ENCODE assay signal across 8 cellular contexts in the genomic region with DNA sequence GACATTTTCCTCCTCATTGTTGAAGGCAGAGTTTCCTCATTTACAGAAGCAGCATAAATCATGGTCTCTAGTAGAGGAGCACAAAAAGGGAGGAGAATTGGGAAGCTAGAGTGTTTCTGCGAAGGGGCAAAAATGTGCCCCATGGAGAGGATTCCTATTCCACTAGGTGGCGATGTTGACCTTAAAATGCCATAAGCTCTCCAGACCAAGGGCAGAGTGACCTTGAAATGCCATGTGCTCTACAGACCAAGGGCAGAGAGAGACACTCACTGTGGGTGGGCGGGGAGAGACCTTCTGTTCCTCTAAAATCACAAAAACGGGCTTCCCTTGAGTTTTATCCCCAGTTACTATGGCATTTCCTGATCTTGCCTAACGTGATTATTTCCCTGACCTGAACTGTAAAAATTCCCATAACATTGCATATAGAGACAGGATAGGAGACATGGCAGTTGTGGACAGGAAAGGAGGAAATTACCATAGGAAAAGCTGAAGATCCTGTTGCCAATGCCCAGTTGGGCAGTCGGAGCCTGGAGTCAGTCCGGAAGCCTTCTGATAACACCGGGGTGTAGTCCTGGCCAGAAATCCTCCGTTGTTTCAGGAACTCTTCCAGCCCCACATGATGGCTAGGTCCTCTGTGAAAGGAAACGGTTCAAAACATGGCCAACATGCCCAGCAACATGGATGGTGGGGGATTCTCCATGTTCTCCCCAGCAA.
DNase-seq lines count a peak whose midpoint lies in the region; ATAC-seq, FAIRE-seq and TF ChIP-seq lines count a peak whose summit lies in the region.

No MANE protein-coding gene starts in this region.

- WGBS in small intestine, 3 donors, result 57 to 70% (median 68%) methylated on average over 10 of the region's 10 CpGs

- peak; percentile 70 for ATAC-seq in HG03097 (IDR thresholded peaks at IDR 0.05; ENCODE audit: low FRiP score, unreplicated experiment)

- H3K9me3 Mint-ChIP-seq in activated T-cell treated with anti-CD3 and anti-CD28 coated beads, Interleukin-2, amount 50 U/mL, for 24 hours, result no peaks in the 10 kb centered on the region

- BruUV-seq in OCI-LY7 (replicated peaks; lab: Mats Ljungman, UMichigan), result no TSS peak

- no peak overlapping the region for H3K4me2 ChIP-seq in OCI-LY7 (ENCODE audit: low read length)

- H3K4me1 ChIP-seq in OCI-LY7 (ENCODE audit: insufficient read depth, low read length, poor library complexity, severe bottlenecking) (no peaks in the 10 kb centered on the region), small intestine (ENCODE audit: control insufficient read depth in 2 of 2, insufficient read depth in 1 of 2, low read depth in 1 of 2, low read length in 1 of 2) (no peaks in the 10 kb centered on the region)

- no peaks in the 10 kb centered on the region for H3K4me1 Mint-ChIP-seq in activated T-cell treated with anti-CD3 and anti-CD28 coated beads, Interleukin-2, amount 50 U/mL, for 24 hours (ENCODE audit: low read depth)

- H3K36me3 ChIP-seq in OCI-LY7 (ENCODE audit: insufficient read depth, low read length) (no peaks in the 10 kb centered on the region), small intestine (ENCODE audit: control insufficient read depth in 2 of 2, insufficient read depth in 2 of 2, low read length in 2 of 2) (no peaks in the 10 kb centered on the region)

- no peaks in the 10 kb centered on the region for H3K27me3 ChIP-seq in small intestine (ENCODE audit: control insufficient read depth in 2 of 2, insufficient read depth in 2 of 2, low read length in 2 of 2)

- no peak overlapping the region for H3K27ac Mint-ChIP-seq in activated T-cell treated with anti-CD3 and anti-CD28 coated beads, Interleukin-2, amount 50 U/mL, for 24 hours

- TF ChIP-seq CTCF in AG04449 (IDR thresholded peaks at IDR 0.05; ENCODE audit: insufficient read depth, low read length, missing control alignments) (peak; percentile 6), GM12864 (IDR thresholded peaks at IDR 0.05; ENCODE audit: low read depth, low read length, missing control alignments) (peak; percentile 52), OCI-LY7 (conservative IDR thresholded peaks at IDR 0.05; ENCODE audit: low read length) (peak; percentile 73)

- intact Hi-C loops in OCI-LY7 (cut with micrococcal nuclease; ENCODE audit: unreplicated experiment), result loop anchor here (2.0 to 10.0 kb wide), 2 partner anchors 131 to 403 kb away; no protein-coding TSS in a partner anchor

- POLR2A ChIA-PET in AG04449 (lab: Yijun Ruan, JAX) (no interaction called here), OCI-LY7 (lab: Charles Lee) (no interaction called here)

- no peak overlapping the region for H3K4me3 ChIP-seq in AG04449 (ENCODE audit: low read depth, low read length)
- no peak overlapping the region for H3K4me3 ChIP-seq in GM12864 (ENCODE audit: low read depth, low read length)
- no peak overlapping the region for H3K4me3 ChIP-seq in OCI-LY7 (ENCODE audit: low read depth, low read length, poor library complexity, severe bottlenecking)
- H3K4me3 ChIP-seq in small intestine (ENCODE audit: low read depth in 1 of 2, low read length in 2 of 2), result no peak overlapping the region

- no peaks in the 10 kb centered on the region for H3K9me2 ChIP-seq in OCI-LY7 (ENCODE audit: insufficient read depth, low read length)

- H3K27ac ChIP-seq in OCI-LY7 (ENCODE audit: low read depth, low read length, poor library complexity, severe bottlenecking) (no peak overlapping the region), small intestine (ENCODE audit: low read depth in 1 of 2, low read length in 1 of 2) (no peak overlapping the region)

- H3K36me3 Mint-ChIP-seq in activated T-cell treated with anti-CD3 and anti-CD28 coated beads, Interleukin-2, amount 50 U/mL, for 24 hours (ENCODE audit: low read depth), result no peaks in the 10 kb centered on the region

- peaks cover 12% of the 10 kb centered on the region for H3K27me3 Mint-ChIP-seq in activated T-cell treated with anti-CD3 and anti-CD28 coated beads, Interleukin-2, amount 50 U/mL, for 24 hours

- H4K20me1 ChIP-seq in OCI-LY7 (ENCODE audit: insufficient read depth, low read length), result no peaks in the 10 kb centered on the region

- CTCF ChIA-PET in AG04449 (lab: Yijun Ruan, JAX) (interaction anchor here (0.6 to 1.3 kb wide), 5 partner anchors 13 to 406 kb away, joined by 3 to 4 read pairs (median 3); no protein-coding TSS in a partner anchor), OCI-LY7 (lab: Charles Lee; ENCODE audit: unreplicated experiment) (no interaction called here)

- no peak overlapping the region for H3K4me3 Mint-ChIP-seq in activated T-cell treated with anti-CD3 and anti-CD28 coated beads, Interleukin-2, amount 50 U/mL, for 24 hours

- H2AFZ ChIP-seq in OCI-LY7 (ENCODE audit: low read length), result no peak overlapping the region

- no peak for FAIRE-seq in small intestine (lab: Jason Lieb, UNC)

- no peaks in the 10 kb centered on the region for H3K79me2 ChIP-seq in OCI-LY7 (ENCODE audit: insufficient read depth, low read depth, low read length)

- no peak for DNase-seq in AG04449 (ENCODE audit: low read depth, low spot score)
- peak; percentile 1 for DNase-seq in GM12864 (ENCODE audit: low read depth)
- peak; percentile 62 for DNase-seq in OCI-LY7 (ENCODE audit: low spot score)
- DNase-seq in fibroblast of gingiva (ENCODE audit: low read depth), result peak; percentile 34
- DNase-seq in stimulated activated CD8-positive, alpha-beta memory T cell treated with anti-CD3 and anti-CD28 coated beads, Interleukin-4, amount 100 ng/mL, for 48 hours, result peak; percentile 18
- no peak for DNase-seq in small intestine
- DNase-seq in activated T-cell treated with anti-CD3 and anti-CD28 coated beads, Interleukin-2, amount 50 U/mL, for 24 hours, result no peak

- H3K9me3 ChIP-seq in OCI-LY7 (ENCODE audit: low read length), result no peaks in the 10 kb centered on the region; the same call in 1 of the 2 replicates
- no peaks in the 10 kb centered on the region for H3K9me3 ChIP-seq in small intestine (ENCODE audit: control insufficient read depth, low read depth)

Comparison
In these comparisons a context has a peak if more than half of its experiments do, and no peak if none do; other contexts are left out.
1. DNase-seq: peak in GM12864 (single experiment), OCI-LY7 (single experiment), fibroblast of gingiva (single experiment) and stimulated activated CD8-positive, alpha-beta memory T cell treated with anti-CD3 and anti-CD28 coated beads, Interleukin-4, amount 100 ng/mL, for 48 hours (single experiment); none in AG04449 (single experiment), small intestine (single experiment) and activated T-cell treated with anti-CD3 and anti-CD28 coated beads, Interleukin-2, amount 50 U/mL, for 24 hours (single experiment).
2. CTCF ChIP-seq: peak in every context shown above with its lines; median percentile 73 in OCI-LY7; 52 in GM12864; 6 in AG04449.